ENCODE assay signal across 28 cellular contexts in genomic region chr1:47646676-47647075, GRCh38.
DNase-seq lines count a peak whose midpoint lies in the region; ATAC-seq, FAIRE-seq and TF ChIP-seq lines count a peak whose summit lies in the region.
"Had no signal": no experiment of that assay in that cellular context is flagged by ENCODE, and none has a peak within 500 bp of the region (broad histone marks: within the 10 kb centered on the region; RNA-seq: fewer than 3 reads in every experiment).

No MANE protein-coding gene starts in this region.

- no peak overlapping the region for H3K9ac ChIP-seq in PC-3 (ENCODE audit: low read length)
- no peak overlapping the region for H3K9ac ChIP-seq in neural progenitor cell
- H3K9ac ChIP-seq: BLaER1 treated with 17β-estradiol and CSF1 and Interleukin-3, amounts not matched to agents 10 nM and 100 nM had no signal

- TF ChIP-seq CTCF in PC-3 (conservative IDR thresholded peaks at IDR 0.05; ENCODE audit: low read depth, low read length) (no peak), neural progenitor cell (IDR thresholded peaks at IDR 0.05) (no peak), ascending aorta (IDR thresholded peaks at IDR 0.05) (no peak)

- no peak overlapping the region for H3K4me3 ChIP-seq in PC-3 (ENCODE audit: low read length)
- no peak overlapping the region for H3K4me3 ChIP-seq in neural progenitor cell
- H3K4me3 ChIP-seq in ascending aorta = no peak overlapping the region
- H3K4me3 ChIP-seq: A549; BLaER1 treated with 17β-estradiol and CSF1 and Interleukin-3, amounts not matched to agents 10 nM and 100 nM; GM23338; HAP-1; SJSA1 had no signal

- H3K36me3 Mint-ChIP-seq in neural progenitor cell = no peaks in the 10 kb centered on the region

- H3K9me3 ChIP-seq in PC-3 (ENCODE audit: low read length) (no peaks in the 10 kb centered on the region), neural progenitor cell (ENCODE audit: low read depth) (no peaks in the 10 kb centered on the region), ascending aorta (no peaks in the 10 kb centered on the region)
- H3K9me3 ChIP-seq: A549; BLaER1 treated with 17β-estradiol and CSF1 and Interleukin-3, amounts not matched to agents 10 nM and 100 nM; HAP-1; SJSA1 had no signal

- no peaks in the 10 kb centered on the region for H3K9me3 Mint-ChIP-seq in neural progenitor cell
- H3K9me3 Mint-ChIP-seq: CD4-positive, alpha-beta T cell; GM23338 had no signal

- H3K9me2 ChIP-seq in PC-3 (replicated peaks; ENCODE audit: low read length) = no peaks in the 10 kb centered on the region

- no TSS peak for BruUV-seq in PC-3 (replicated peaks; lab: Mats Ljungman, UMichigan)

- H3K4me2 ChIP-seq in PC-3 (ENCODE audit: low read length) (no peak overlapping the region), neural progenitor cell (no peak overlapping the region)
- H3K4me2 ChIP-seq: A549; BLaER1 treated with 17β-estradiol and CSF1 and Interleukin-3, amounts not matched to agents 10 nM and 100 nM; GM23338 had no signal

- H3K27me3 ChIP-seq in PC-3 (ENCODE audit: low read length) (no peaks in the 10 kb centered on the region), neural progenitor cell (no peaks in the 10 kb centered on the region), ascending aorta (no peaks in the 10 kb centered on the region)
- H3K27me3 ChIP-seq: BLaER1 treated with 17β-estradiol and CSF1 and Interleukin-3, amounts not matched to agents 10 nM and 100 nM; SJSA1 had no signal

- H3K4me1 Mint-ChIP-seq in neural progenitor cell = peaks cover 25% of the 10 kb centered on the region

- no peaks in the 10 kb centered on the region for H3K79me2 ChIP-seq in PC-3 (ENCODE audit: low read length)
- H3K79me2 ChIP-seq in neural progenitor cell (ENCODE audit: low read depth) = no peaks in the 10 kb centered on the region

- H3K27me3 Mint-ChIP-seq in neural progenitor cell (ENCODE audit: insufficient read depth, low read depth) = peaks cover 16% of the 10 kb centered on the region

- H3K27ac ChIP-seq in PC-3 (ENCODE audit: low read length) (no peak overlapping the region), epithelial cell of prostate (no peak overlapping the region), neural progenitor cell (no peak overlapping the region), ascending aorta (no peak overlapping the region)
- H3K27ac ChIP-seq: A549; BLaER1 treated with 17β-estradiol and CSF1 and Interleukin-3, amounts not matched to agents 10 nM and 100 nM; HL-60; SJSA1 had no signal

- no peak for TF ChIP-seq POLR2A in H54 (IDR thresholded peaks at IDR 0.05; ENCODE audit: low read depth, low read length)

- POLR2A ChIA-PET in PC-3 (lab: Charles Lee; ENCODE audit: unreplicated experiment) = no interaction called here

- peak; percentile 32 for DNase-seq in ELR (ENCODE audit: low read depth)
- DNase-seq in PC-3 = peak; percentile 15
- peak; percentile 22 for DNase-seq in epithelial cell of prostate (ENCODE audit: low read depth, low spot score)
- DNase-seq in neural progenitor cell (ENCODE audit: low spot score) = no peak
- DNase-seq in ascending aorta (ENCODE audit: low spot score in 2 of 2) = no peak
- DNase-seq in NCI-H146 treated with DMSO at 0.1 percent for 48 hours (lab: John Stamatoyannopoulos, UW; ENCODE audit: unreplicated experiment) = no peak
- DNase-seq in H54 (ENCODE audit: insufficient read length, low spot score) = no peak
- DNase-seq: AML-193; CD4-positive, alpha-beta T cell; Karpas-422; MV-4-11; NCI-H1105; NCI-H1436 treated with DMSO at 0.1 percent for 48 hours; NCI-H1930; NCI-H2107; NCI-H446; NCI-H524 treated with DMSO at 0.1 percent for 48 hours; NCI-H774; Right ventricle myocardium superior had no signal

- CTCF ChIA-PET in PC-3 (lab: Charles Lee) = no interaction called here

- FAIRE-seq in H54 (lab: Jason Lieb, UNC) = no peak
- FAIRE-seq: A549, D721Med, G401.6, HepG2 had no signal

- intact Hi-C loops in PC-3 (cut with micrococcal nuclease) = loop anchor here (10.0 kb wide), 1 partner anchor 62 kb away; no protein-coding TSS in a partner anchor
- intact Hi-C loops in ascending aorta (cut with DNase I) = no loop called here

- H2AFZ ChIP-seq in PC-3 (ENCODE audit: low read length) (no peak overlapping the region), neural progenitor cell (replicated peaks) (no peak overlapping the region)
- H2AFZ ChIP-seq: GM23338 had no signal

- H3F3A ChIP-seq in PC-3 (ENCODE audit: low read length, unreplicated experiment) (no peaks in the 10 kb centered on the region), neural progenitor cell (ENCODE audit: low read depth) (no peaks in the 10 kb centered on the region)

- peak overlapping the region; percentile 7 for H3K27ac Mint-ChIP-seq in neural progenitor cell
- H3K27ac Mint-ChIP-seq: CD4-positive, alpha-beta T cell; GM23338 had no signal

- H3K4me1 ChIP-seq in PC-3 (ENCODE audit: insufficient read depth, low read length) = peaks cover 22% of the 10 kb centered on the region
- H3K4me1 ChIP-seq in neural progenitor cell = no peaks in the 10 kb centered on the region
- H3K4me1 ChIP-seq in ascending aorta = peaks cover 4 to 24% of the 10 kb centered on the region in 2 donors
- H3K4me1 ChIP-seq: HAP-1 had no signal

- H3K36me3 ChIP-seq in PC-3 (ENCODE audit: low read depth, low read length) (no peaks in the 10 kb centered on the region), neural progenitor cell (no peaks in the 10 kb centered on the region), ascending aorta (no peaks in the 10 kb centered on the region)
- H3K36me3 ChIP-seq: BLaER1 treated with 17β-estradiol and CSF1 and Interleukin-3, amounts not matched to agents 10 nM and 100 nM; HAP-1; SJSA1 had no signal

- peak overlapping the region; percentile 30 for H3K4me3 Mint-ChIP-seq in neural progenitor cell
- H3K4me3 Mint-ChIP-seq: CD4-positive, alpha-beta T cell; GM23338 had no signal

- ATAC-seq in PC-3 = no peak
- ATAC-seq: A549, GM23338, HepG2 had no signal

- H4K20me1 ChIP-seq in PC-3 (ENCODE audit: low read length) = no peaks in the 10 kb centered on the region
- H4K20me1 ChIP-seq in neural progenitor cell (ENCODE audit: low read depth) = no peaks in the 10 kb centered on the region
- H4K20me1 ChIP-seq: BLaER1 treated with 17β-estradiol and CSF1 and Interleukin-3, amounts not matched to agents 10 nM and 100 nM had no signal

Comparison
In these comparisons a context has a peak if more than half of its experiments do, and no peak if none do; other contexts are left out.
1. DNase-seq: peak in ELR (single experiment), PC-3 (single experiment) and epithelial cell of prostate (single experiment); none in neural progenitor cell (single experiment), ascending aorta (0 of 2), NCI-H146 treated with DMSO at 0.1 percent for 48 hours (single experiment) and H54 (single experiment).